Comparison of ENCODE assay signal across 25 cellular contexts in the genomic region with DNA sequence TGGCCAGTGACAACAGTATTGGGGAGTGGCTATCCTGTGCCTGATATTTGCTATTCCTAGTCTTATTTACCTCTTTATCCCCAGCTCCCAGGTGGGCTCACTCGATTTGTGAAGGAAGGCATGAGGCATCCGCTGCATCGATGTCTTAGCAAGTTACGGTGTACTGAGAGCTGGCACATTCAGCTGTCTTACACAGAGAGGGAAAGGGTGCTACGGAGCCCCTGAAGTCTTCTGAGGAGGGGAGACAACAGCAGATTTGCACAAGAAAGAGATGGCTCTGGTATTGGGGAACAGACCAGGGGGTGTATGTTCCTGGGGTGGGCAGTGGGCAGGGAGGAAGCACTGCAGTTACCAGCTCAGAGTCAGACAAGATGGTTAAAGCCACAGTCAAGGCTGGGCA.
"Had no signal": no experiment of that assay in that cellular context is flagged by ENCODE, and none has a peak within 500 bp of the region (broad histone marks: within the 10 kb centered on the region; RNA-seq: fewer than 3 reads in every experiment).

No MANE protein-coding gene starts in this region.

- H3K4me3 Mint-ChIP-seq: activated CD4-positive, alpha-beta T cell treated with anti-CD3 and anti-CD28 coated beads for 36 hours; activated CD8-positive, alpha-beta T cell treated with anti-CD3 and anti-CD28 coated beads for 36 hours; activated naive CD4-positive, alpha-beta T cell treated with anti-CD3 and anti-CD28 coated beads, Interleukin-2, amount 10 ng/mL, durations not matched to agents 7 days and 5 days; activated naive CD8-positive, alpha-beta T cell treated with anti-CD3 and anti-CD28 coated beads for 36 hours; activated T-cell treated with anti-CD3 and anti-CD28 coated beads, Interleukin-2, amount 50 U/mL, for 72 hours; T-helper 2 cell treated with Interferon-gamma antibody and Interleukin-4, amounts not matched to agents 5 μg/mL and 100 μg/mL, for 36 hours had no signal

- H3K9me3 ChIP-seq: breast epithelium had no signal

- H3K36me3 Mint-ChIP-seq: activated naive CD4-positive, alpha-beta T cell treated with anti-CD3 and anti-CD28 coated beads, Interleukin-2, amount 10 ng/mL, durations not matched to agents 7 days and 5 days; activated naive CD8-positive, alpha-beta T cell treated with anti-CD3 and anti-CD28 coated beads for 36 hours had no signal

- H3K36me3 ChIP-seq: breast epithelium, MG63, WERI-Rb-1 had no signal

- H3K27me3 ChIP-seq: breast epithelium, MG63 had no signal

- H3K4me3 ChIP-seq: breast epithelium, MG63, SK-N-MC had no signal

- H3K4me1 ChIP-seq: breast epithelium had no signal

- H3K9me3 Mint-ChIP-seq: activated CD8-positive, alpha-beta T cell treated with anti-CD3 and anti-CD28 coated beads for 36 hours; activated naive CD4-positive, alpha-beta T cell treated with anti-CD3 and anti-CD28 coated beads, Interleukin-2, amount 10 ng/mL, durations not matched to agents 7 days and 5 days; activated T-cell treated with anti-CD3 and anti-CD28 coated beads, Interleukin-2, amount 50 U/mL, for 72 hours; activated T-helper 2 cell treated with anti-CD3 and anti-CD28 coated beads, Interferon-gamma antibody, Interleukin-2, Interleukin-4, amounts not matched to agents 10 μg/mL and 5 μg/mL and 100 μg/mL, durations not matched to agents 14 hours and 24 hours and 36 hours; T-helper 2 cell treated with Interferon-gamma antibody and Interleukin-4, amounts not matched to agents 5 μg/mL and 100 μg/mL, for 36 hours had no signal

- H3K27ac ChIP-seq: breast epithelium, SK-N-MC, WERI-Rb-1 had no signal

- H3K27ac Mint-ChIP-seq: activated CD4-positive, alpha-beta T cell treated with anti-CD3 and anti-CD28 coated beads for 36 hours; activated CD8-positive, alpha-beta T cell treated with anti-CD3 and anti-CD28 coated beads for 36 hours; activated naive CD4-positive, alpha-beta T cell treated with anti-CD3 and anti-CD28 coated beads, Interleukin-2, amount 10 ng/mL, durations not matched to agents 7 days and 5 days; activated naive CD8-positive, alpha-beta T cell treated with anti-CD3 and anti-CD28 coated beads for 36 hours; activated T-cell treated with anti-CD3 and anti-CD28 coated beads, Interleukin-2, amount 50 U/mL, for 72 hours; activated T-helper 2 cell treated with anti-CD3 and anti-CD28 coated beads, Interferon-gamma antibody, Interleukin-2, Interleukin-4, amounts not matched to agents 10 μg/mL and 5 μg/mL and 100 μg/mL, durations not matched to agents 14 hours and 24 hours and 36 hours; T-helper 2 cell treated with Interferon-gamma antibody and Interleukin-4, amounts not matched to agents 5 μg/mL and 100 μg/mL, for 36 hours had no signal

- H3K4me1 Mint-ChIP-seq: activated naive CD4-positive, alpha-beta T cell treated with anti-CD3 and anti-CD28 coated beads, Interleukin-2, amount 10 ng/mL, durations not matched to agents 7 days and 5 days had no signal

- DNase-seq: activated CD4-positive, alpha-beta T cell treated with anti-CD3 and anti-CD28 coated beads for 36 hours; activated CD8-positive, alpha-beta memory T cell treated with anti-CD3 and anti-CD28 coated beads, Interleukin-2, amount 50 U/mL, for 4 hours; activated CD8-positive, alpha-beta T cell treated with anti-CD3 and anti-CD28 coated beads for 36 hours; activated gamma-delta T cell treated with Interleukin-2 at 50 U/mL for 16 hours; activated naive CD4-positive, alpha-beta T cell treated with anti-CD3 and anti-CD28 coated beads, Interleukin-2, amount 10 ng/mL, durations not matched to agents 7 days and 5 days; activated naive CD8-positive, alpha-beta T cell treated with anti-CD3 and anti-CD28 coated beads for 36 hours; activated T-cell treated with anti-CD3 and anti-CD28 coated beads, Interleukin-2, amount 50 U/mL, for 72 hours; aorta; caudate nucleus; MV-4-11; NCI-H1092 treated with DMSO at 0.1 percent for 48 hours; NCI-H1417 treated with DMSO at 0.1 percent for 48 hours; NCI-H1694; NCI-H2029; NCI-H2107; NCI-H2171 treated with DMSO at 0.1 percent for 48 hours; NCI-H226; NCI-H526 treated with DMSO at 0.1 percent for 48 hours; NCI-H82; WERI-Rb-1 had no signal
